In genomic region chr2:45014016-45014702, GRCh38 we compare ENCODE assay signal across 8 cellular contexts. TPM values are rescaled to one million over a fixed set of nuclear protein-coding genes. Genes with fewer than 3 reads are reported as not detected.
A peak's percentile ranks its signal among the peaks of the same experiment; 100 is the strongest.
DNase-seq lines count a peak whose midpoint lies in the region; ATAC-seq and TF ChIP-seq lines count a peak whose summit lies in the region.

No MANE protein-coding gene starts in this region.

- H3K9me3 ChIP-seq in osteoblast (ENCODE audit: low read depth, low read length): no peaks in the 10 kb centered on the region

- peaks cover 56% of the 10 kb centered on the region for H3K27me3 ChIP-seq in H7 (ENCODE audit: control insufficient read depth, insufficient read depth, low read length)
- H3K27me3 ChIP-seq in osteoblast (ENCODE audit: insufficient read depth, low read length): no peaks in the 10 kb centered on the region

- DNase-seq in AG08396 (ENCODE audit: low spot score): peak; percentile 83
- DNase-seq in H7: peak; percentile 98
- DNase-seq in T-cell: no peak
- DNase-seq in fibroblast of villous mesenchyme (ENCODE audit: low read depth): peak; percentile 58
- peak; percentile 99 for DNase-seq in osteoblast (ENCODE audit: insufficient read length, low spot score, missing footprints)
- DNase-seq in immature natural killer cell: no peak

- ATAC-seq in T-cell (replicated peaks in 1 of 4) (peak in 2 of 4 experiments; percentile 39 to 48), HG03460 (IDR thresholded peaks at IDR 0.05; ENCODE audit: unreplicated experiment) (no peak), HG03432 (IDR thresholded peaks at IDR 0.05; ENCODE audit: unreplicated experiment) (no peak)

- peaks cover 22% of the 10 kb centered on the region for H3K4me1 ChIP-seq in osteoblast (ENCODE audit: insufficient read depth, low read length)

- H3K79me2 ChIP-seq in osteoblast (ENCODE audit: insufficient read depth, low read length): peaks cover 9% of the 10 kb centered on the region

- peak overlapping the region in 2 of 3 donors; percentile 37 to 74 for H3K4me3 Mint-ChIP-seq in T-cell
- peak overlapping the region in 2 of 5 donors; percentile 23 to 56 for H3K4me3 Mint-ChIP-seq in immature natural killer cell

- H3K9me3 Mint-ChIP-seq in T-cell (no peaks in the 10 kb centered on the region), immature natural killer cell (no peaks in the 10 kb centered on the region)

- no peak overlapping the region for H3K27ac Mint-ChIP-seq in T-cell
- H3K27ac Mint-ChIP-seq in immature natural killer cell: no peak overlapping the region

- peak; percentile 70 for TF ChIP-seq CTCF in fibroblast of villous mesenchyme (IDR thresholded peaks at IDR 0.05; ENCODE audit: insufficient read depth, low read depth, low read length)
- TF ChIP-seq CTCF in osteoblast (IDR thresholded peaks at IDR 0.05; ENCODE audit: extremely low read depth, low read depth, low read length): peak; percentile 72

- peak overlapping the region; percentile 58 for H3K27ac ChIP-seq in osteoblast (ENCODE audit: low read depth, low read length)

- H3K4me3 ChIP-seq in H7 (ENCODE audit: insufficient read depth, low read depth, low read length): peak overlapping the region; percentile 57
- H3K4me3 ChIP-seq in fibroblast of villous mesenchyme (ENCODE audit: low read depth, low read length): peak overlapping the region; percentile 30
- peak overlapping the region; percentile 76 for H3K4me3 ChIP-seq in osteoblast (ENCODE audit: insufficient read depth, low read length)

- CTCF ChIA-PET in T-cell (lab: Charles Lee): no interaction called here

- POLR2A ChIA-PET in T-cell (lab: Charles Lee): no interaction called here

- no peaks in the 10 kb centered on the region for H4K20me1 ChIP-seq in osteoblast (ENCODE audit: insufficient read depth, low read length)

- H3K4me2 ChIP-seq in osteoblast (ENCODE audit: insufficient read depth, low read length): peak overlapping the region; percentile 91

- H3K36me3 ChIP-seq in H7 (replicated peaks; ENCODE audit: control insufficient read depth, insufficient read depth, low read length): no peaks in the 10 kb centered on the region
- no peaks in the 10 kb centered on the region for H3K36me3 ChIP-seq in osteoblast (ENCODE audit: insufficient read depth, low read length)

- H3K27me3 Mint-ChIP-seq in T-cell (peaks cover 64 to 69% of the 10 kb centered on the region in 2 donors), immature natural killer cell (ENCODE audit: low read depth in 3 of 3) (peaks cover 16 to 31% (median 24%) of the 10 kb centered on the region in 3 donors)

- no peaks in the 10 kb centered on the region for H3K36me3 Mint-ChIP-seq in T-cell
- no peaks in the 10 kb centered on the region for H3K36me3 Mint-ChIP-seq in immature natural killer cell

- H2AFZ ChIP-seq in osteoblast (ENCODE audit: low read length): peak overlapping the region; percentile 97

- H3K4me1 Mint-ChIP-seq in T-cell (peaks cover 11 to 34% (median 28%) of the 10 kb centered on the region in 3 donors), immature natural killer cell (peaks cover 8 to 22% of the 10 kb centered on the region in 2 donors)

RNA-seq across cellular contexts. Expression of gene SIX2, which starts 4.9 kb away (rescaled TPM):
- total RNA-seq in H7 (2014; rRNA removed; shearing (Covaris generic)): 0.07 and 0.80 TPM in 2 replicates
- total RNA-seq in T-cell (not detected), fibroblast of villous mesenchyme (under 0.01 TPM in 1 of 2 replicates, not detected in the other), osteoblast (14.8 and 15.9 TPM in 2 replicates)
- polyA plus RNA-seq in immature natural killer cell: not detected

Comparison
In these comparisons a context has a peak if more than half of its experiments do, and no peak if none do; other contexts are left out.
1. DNase-seq: peak in AG08396 (single experiment), H7 (single experiment), fibroblast of villous mesenchyme (single experiment) and osteoblast (single experiment); none in T-cell (0 of 34) and immature natural killer cell (0 of 3).
2. Peak in every context shown above with its lines, with median percentiles within 50 percentile points of each other: H3K4me3 ChIP-seq.